8 cellular contexts compared by ENCODE assay signal in genomic region chr1:230972855-230973271, GRCh38.
A peak's percentile ranks its signal among the peaks of the same experiment; 100 is the strongest.
DNase-seq lines count a peak whose midpoint lies in the region; ATAC-seq, FAIRE-seq and TF ChIP-seq lines count a peak whose summit lies in the region.

No MANE protein-coding gene starts in this region.

- in situ Hi-C loops in brain microvascular endothelial cell (cut with HindIII; ENCODE audit: low pct_ligation_motif_present, low sequenced_read_pairs) = no loop called here

- peaks cover 49% of the 10 kb centered on the region for H3K4me1 Mint-ChIP-seq in T-helper 1 cell treated with Interleukin-12 subunit alpha and Interleukin-12 subunit beta and Interleukin-4 antibody, amounts not matched to agents 30 μg/mL and 1 μg/mL, for 36 hours (ENCODE audit: low read depth)

- H3K27me3 Mint-ChIP-seq in T-helper 1 cell treated with Interleukin-12 subunit alpha and Interleukin-12 subunit beta and Interleukin-4 antibody, amounts not matched to agents 30 μg/mL and 1 μg/mL, for 36 hours (ENCODE audit: low read depth) = no peaks in the 10 kb centered on the region

- peak overlapping the region; percentile 64 for H3K4me3 Mint-ChIP-seq in T-helper 1 cell treated with Interleukin-12 subunit alpha and Interleukin-12 subunit beta and Interleukin-4 antibody, amounts not matched to agents 30 μg/mL and 1 μg/mL, for 36 hours

- H3K36me3 ChIP-seq in brain microvascular endothelial cell (replicated peaks) = no peaks in the 10 kb centered on the region

- H3K36me3 Mint-ChIP-seq in T-helper 1 cell treated with Interleukin-12 subunit alpha and Interleukin-12 subunit beta and Interleukin-4 antibody, amounts not matched to agents 30 μg/mL and 1 μg/mL, for 36 hours (ENCODE audit: low read depth) = peaks cover 39% of the 10 kb centered on the region

- no peak overlapping the region for H3K4me3 ChIP-seq in brain microvascular endothelial cell (ENCODE audit: low read depth, low read length)

- H3K9me3 Mint-ChIP-seq in T-helper 1 cell treated with Interleukin-12 subunit alpha and Interleukin-12 subunit beta and Interleukin-4 antibody, amounts not matched to agents 30 μg/mL and 1 μg/mL, for 36 hours = no peaks in the 10 kb centered on the region

- no peak for TF ChIP-seq POLR2A in H54 (IDR thresholded peaks at IDR 0.05; ENCODE audit: low read depth, low read length)

- TF ChIP-seq CTCF in brain microvascular endothelial cell (IDR thresholded peaks at IDR 0.05; ENCODE audit: low read depth, low read length, missing control alignments) = no peak

- H3K27me3 ChIP-seq in brain microvascular endothelial cell (replicated peaks) = no peaks in the 10 kb centered on the region

- peak overlapping the region; percentile 96 for H3K27ac Mint-ChIP-seq in T-helper 1 cell treated with Interleukin-12 subunit alpha and Interleukin-12 subunit beta and Interleukin-4 antibody, amounts not matched to agents 30 μg/mL and 1 μg/mL, for 36 hours

- peak; percentile 5 for DNase-seq in brain microvascular endothelial cell
- peak; percentile 68 for DNase-seq in stimulated activated CD8-positive, alpha-beta memory T cell treated with anti-CD3 and anti-CD28 coated beads, Interleukin-4, amount 100 ng/mL, for 48 hours
- DNase-seq in NCI-H2227 (lab: John Stamatoyannopoulos, UW; ENCODE audit: unreplicated experiment) = no peak
- DNase-seq in DMS114 treated with DMSO at 0.1 percent for 48 hours (lab: John Stamatoyannopoulos, UW; ENCODE audit: unreplicated experiment) = no peak
- no peak for DNase-seq in H54 (ENCODE audit: insufficient read length, low spot score)

- no peak for FAIRE-seq in H54 (lab: Jason Lieb, UNC)

- ATAC-seq in GM19025 (IDR thresholded peaks at IDR 0.05; ENCODE audit: low read depth, unreplicated experiment) (peak; percentile 37), HG03103 (IDR thresholded peaks at IDR 0.05; ENCODE audit: low read depth, unreplicated experiment) (peak; percentile 75)

- no peak overlapping the region for H3K27ac ChIP-seq in brain microvascular endothelial cell

Comparison
In these comparisons a context has a peak if more than half of its experiments do, and no peak if none do; other contexts are left out.
1. DNase-seq: peak in brain microvascular endothelial cell (single experiment) and stimulated activated CD8-positive, alpha-beta memory T cell treated with anti-CD3 and anti-CD28 coated beads, Interleukin-4, amount 100 ng/mL, for 48 hours (single experiment); none in NCI-H2227 (single experiment), DMS114 treated with DMSO at 0.1 percent for 48 hours (single experiment) and H54 (single experiment).